ENCODE assay signal across 9 cellular contexts in the genomic region with DNA sequence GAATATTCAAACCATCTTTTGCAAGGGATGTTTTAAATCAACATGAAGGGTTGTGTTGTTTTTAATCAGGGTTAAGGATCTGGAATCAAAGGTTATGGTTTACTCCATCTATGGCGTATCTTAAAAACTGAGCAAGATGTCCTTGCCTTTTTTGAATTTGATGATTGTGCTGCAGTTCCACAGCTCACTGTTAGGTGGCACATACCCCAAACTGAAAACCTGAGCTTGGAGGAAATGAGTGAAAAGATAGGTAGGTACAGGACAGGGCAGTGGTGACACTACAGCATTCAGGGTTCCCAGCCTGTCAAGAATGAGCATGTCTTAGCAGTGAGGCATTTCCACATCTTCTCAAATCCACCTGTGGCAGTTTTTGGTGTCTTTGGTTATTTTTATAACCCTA. TPM values are rescaled to one million over a fixed set of nuclear protein-coding genes. Genes with fewer than 3 reads are reported as not detected.
DNase-seq lines count a peak whose midpoint lies in the region; ATAC-seq and TF ChIP-seq lines count a peak whose summit lies in the region.
"Had no signal": no experiment of that assay in that cellular context is flagged by ENCODE, and none has a peak within 500 bp of the region (broad histone marks: within the 10 kb centered on the region; RNA-seq: fewer than 3 reads in every experiment).

No MANE protein-coding gene starts in this region.

- no peak for ATAC-seq in activated naive CD8-positive, alpha-beta T cell treated with anti-CD3 and anti-CD28 coated beads, Interleukin-2, amount 50 U/mL, for 24 hours
- ATAC-seq in GM18907 (IDR thresholded peaks at IDR 0.05; ENCODE audit: unreplicated experiment) (no peak), HG03039 (IDR thresholded peaks at IDR 0.05; ENCODE audit: unreplicated experiment) (no peak)

- intact Hi-C loops in CD4-positive, alpha-beta memory T cell (cut with micrococcal nuclease), result loop anchor here (1.0 kb wide), 2 partner anchors 15 to 22 kb away; partner anchors contain the start of gene IDS

- POLR2A ChIA-PET in CD4-positive, alpha-beta memory T cell (lab: Charles Lee; ENCODE audit: partially characterized antibody), result interaction anchor here (2.2 to 11.7 kb wide), 2 partner anchors 12 to 24 kb away, joined by 26 to 112 read pairs; partner anchors contain the start of genes EOLA1 and IDS

- H3K4me3 Mint-ChIP-seq in CD4-positive, alpha-beta memory T cell, result peak overlapping the region in 3 of 8 donors; percentile 13 to 57 (median 33)
- no peak overlapping the region for H3K4me3 Mint-ChIP-seq in activated naive CD8-positive, alpha-beta T cell treated with anti-CD3 and anti-CD28 coated beads, Interleukin-2, amount 50 U/mL, for 24 hours

- H4K20me1 ChIP-seq in Loucy (ENCODE audit: insufficient read depth, low read length, poor library complexity, severe bottlenecking), result no peaks in the 10 kb centered on the region

- no peaks in the 10 kb centered on the region for H3K27me3 Mint-ChIP-seq in CD4-positive, alpha-beta memory T cell
- no peaks in the 10 kb centered on the region for H3K27me3 Mint-ChIP-seq in activated naive CD8-positive, alpha-beta T cell treated with anti-CD3 and anti-CD28 coated beads, Interleukin-2, amount 50 U/mL, for 24 hours

- peaks cover 5 to 33% (median 13%) of the 10 kb centered on the region in 4 donors for H3K4me1 Mint-ChIP-seq in CD4-positive, alpha-beta memory T cell
- peaks cover 40% of the 10 kb centered on the region for H3K4me1 Mint-ChIP-seq in activated naive CD8-positive, alpha-beta T cell treated with anti-CD3 and anti-CD28 coated beads, Interleukin-2, amount 50 U/mL, for 24 hours

- CTCF ChIA-PET in CD4-positive, alpha-beta memory T cell (lab: Charles Lee; ENCODE audit: partially characterized antibody), result interaction anchor here (1.0 to 6.5 kb wide), 4 partner anchors 12 to 412 kb away, joined by 3 to 56 read pairs (median 18); partner anchors contain the start of gene EOLA1

- H3K4me2 ChIP-seq in Loucy (ENCODE audit: low read depth, low read length, poor library complexity, severe bottlenecking), result no peak overlapping the region

- H3K4me3 ChIP-seq in CD4-positive, alpha-beta memory T cell (ENCODE audit: low read length in 2 of 2), result no peak overlapping the region
- H3K4me3 ChIP-seq in Loucy (ENCODE audit: low read length, poor library complexity, severe bottlenecking), result no peak overlapping the region

- peak; percentile 66 for TF ChIP-seq CTCF in GM12873 (IDR thresholded peaks at IDR 0.05; ENCODE audit: insufficient read depth, low read depth, low read length, missing control alignments)
- TF ChIP-seq CTCF in Loucy (conservative IDR thresholded peaks at IDR 0.05; ENCODE audit: low read length), result peak; percentile 52

- no peaks in the 10 kb centered on the region for H3K9me3 Mint-ChIP-seq in CD4-positive, alpha-beta memory T cell
- H3K9me3 Mint-ChIP-seq in activated naive CD8-positive, alpha-beta T cell treated with anti-CD3 and anti-CD28 coated beads, Interleukin-2, amount 50 U/mL, for 24 hours, result no peaks in the 10 kb centered on the region

- peak; percentile 54 to 61 (median 57) for DNase-seq in CD4-positive, alpha-beta memory T cell
- no peak for DNase-seq in activated naive CD8-positive, alpha-beta T cell treated with anti-CD3 and anti-CD28 coated beads, Interleukin-2, amount 50 U/mL, for 24 hours
- DNase-seq in left kidney (ENCODE audit: low read depth, low spot score), result peak; percentile 43
- no peak for DNase-seq in GM19240 (ENCODE audit: insufficient read length, low spot score)

- H3F3A ChIP-seq in Loucy (ENCODE audit: low read depth), result no peaks in the 10 kb centered on the region

- no peaks in the 10 kb centered on the region for H3K79me2 ChIP-seq in Loucy (ENCODE audit: insufficient read depth, low read length)

- H3K9ac ChIP-seq in Loucy (ENCODE audit: low read depth, low read length, poor library complexity, severe bottlenecking), result no peak overlapping the region

- H2AFZ ChIP-seq in Loucy (ENCODE audit: low read length), result no peak overlapping the region

- H3K9me2 ChIP-seq in Loucy (replicated peaks; ENCODE audit: low read depth, low read length), result no peaks in the 10 kb centered on the region

- H3K4me1 ChIP-seq in CD4-positive, alpha-beta memory T cell (ENCODE audit: insufficient read depth, low read length), result peaks cover 31% of the 10 kb centered on the region
- peaks cover 7% of the 10 kb centered on the region for H3K4me1 ChIP-seq in Loucy (ENCODE audit: insufficient read depth, low read length, poor library complexity, severe bottlenecking)

- H3K36me3 Mint-ChIP-seq in CD4-positive, alpha-beta memory T cell, result peaks cover 0 to 4% of the 10 kb centered on the region in 2 donors
- peaks cover 5% of the 10 kb centered on the region for H3K36me3 Mint-ChIP-seq in activated naive CD8-positive, alpha-beta T cell treated with anti-CD3 and anti-CD28 coated beads, Interleukin-2, amount 50 U/mL, for 24 hours (ENCODE audit: low read depth)

- H3K9me3 ChIP-seq in CD4-positive, alpha-beta memory T cell (ENCODE audit: control insufficient read depth in 1 of 2, low read length in 2 of 2), result no peaks in the 10 kb centered on the region
- H3K9me3 ChIP-seq in Loucy (ENCODE audit: insufficient read depth, low read depth, low read length), result no peaks in the 10 kb centered on the region

- no peaks in the 10 kb centered on the region for H3K27me3 ChIP-seq in CD4-positive, alpha-beta memory T cell (ENCODE audit: insufficient read depth, low read length)
- no peaks in the 10 kb centered on the region for H3K27me3 ChIP-seq in Loucy (ENCODE audit: insufficient read depth, low read length, poor library complexity, severe bottlenecking)

- no peak overlapping the region for H3K27ac ChIP-seq in CD4-positive, alpha-beta memory T cell (ENCODE audit: low read depth, low read length)

- H3K36me3 ChIP-seq in CD4-positive, alpha-beta memory T cell (ENCODE audit: insufficient read depth, low read length), result no peaks in the 10 kb centered on the region
- H3K36me3 ChIP-seq in Loucy (ENCODE audit: insufficient read depth, low read length), result no peaks in the 10 kb centered on the region

- peak overlapping the region; percentile 66 to 92 (median 89) for H3K27ac Mint-ChIP-seq in CD4-positive, alpha-beta memory T cell
- peak overlapping the region; percentile 49 for H3K27ac Mint-ChIP-seq in activated naive CD8-positive, alpha-beta T cell treated with anti-CD3 and anti-CD28 coated beads, Interleukin-2, amount 50 U/mL, for 24 hours

RNA-seq across cellular contexts. Expression of gene EOLA1, which starts 13.1 kb away (rescaled TPM):
- total RNA-seq in CD4-positive, alpha-beta memory T cell, result 10 to 100 TPM; 24.6 to 25.2 TPM
- polyA plus RNA-seq in CD4-positive, alpha-beta memory T cell, result 10 to 100 TPM; 25.7 to 26.2 TPM

RNA-seq across cellular contexts. Expression of gene HSFX3, which starts 22.0 kb away (rescaled TPM):
- not detected for total RNA-seq in CD4-positive, alpha-beta memory T cell
- not detected for polyA plus RNA-seq in CD4-positive, alpha-beta memory T cell
- total RNA-seq: pulmonary artery endothelial cell had no signal

RNA-seq across cellular contexts. Expression of gene IDS, which starts 22.6 kb away (rescaled TPM):
- 100 to 1,000 TPM; 185 to 196 TPM for total RNA-seq in CD4-positive, alpha-beta memory T cell
- polyA plus RNA-seq in CD4-positive, alpha-beta memory T cell, result 100 to 1,000 TPM; 121 to 130 TPM

RNA-seq across cellular contexts. Expression of gene MAGEA9B, which starts 59.6 kb away (rescaled TPM):
- total RNA-seq in CD4-positive, alpha-beta memory T cell, result not detected
- not detected for polyA plus RNA-seq in CD4-positive, alpha-beta memory T cell
- total RNA-seq: pulmonary artery endothelial cell had no signal

Comparison
In these comparisons a context has a peak if more than half of its experiments do, and no peak if none do; other contexts are left out.
1. DNase-seq: peak in CD4-positive, alpha-beta memory T cell (5 of 5) and left kidney (single experiment); none in activated naive CD8-positive, alpha-beta T cell treated with anti-CD3 and anti-CD28 coated beads, Interleukin-2, amount 50 U/mL, for 24 hours (single experiment) and GM19240 (single experiment).